Comparison of ENCODE assay signal across 1 cellular context in the genomic region with DNA sequence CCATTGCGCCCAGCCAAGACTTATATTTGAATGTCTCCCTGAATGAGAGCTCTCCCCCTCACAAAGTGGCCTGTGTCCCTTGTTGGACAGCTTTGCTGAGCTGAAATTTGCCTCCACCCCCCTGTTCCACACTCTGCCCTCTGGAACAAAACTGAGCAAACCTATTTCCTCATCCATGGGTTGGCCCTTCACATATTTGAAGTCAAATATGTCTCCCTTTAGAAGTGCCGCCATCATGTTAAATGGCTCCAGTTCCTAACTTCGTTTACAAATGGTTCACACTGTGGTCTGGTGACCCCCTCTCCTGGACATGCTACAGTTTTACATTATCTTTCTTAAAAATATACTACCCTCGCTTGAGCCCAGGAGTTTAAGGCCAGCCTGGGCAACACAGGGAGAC.
TF ChIP-seq lines count a peak whose summit lies in the region.

No MANE protein-coding gene starts in this region.

TF ChIP-seq in HepG2, 621 proteins besides CTCF, POLR2A, EP300 and RAD21:
- TF ChIP-seq, protein P1, sequence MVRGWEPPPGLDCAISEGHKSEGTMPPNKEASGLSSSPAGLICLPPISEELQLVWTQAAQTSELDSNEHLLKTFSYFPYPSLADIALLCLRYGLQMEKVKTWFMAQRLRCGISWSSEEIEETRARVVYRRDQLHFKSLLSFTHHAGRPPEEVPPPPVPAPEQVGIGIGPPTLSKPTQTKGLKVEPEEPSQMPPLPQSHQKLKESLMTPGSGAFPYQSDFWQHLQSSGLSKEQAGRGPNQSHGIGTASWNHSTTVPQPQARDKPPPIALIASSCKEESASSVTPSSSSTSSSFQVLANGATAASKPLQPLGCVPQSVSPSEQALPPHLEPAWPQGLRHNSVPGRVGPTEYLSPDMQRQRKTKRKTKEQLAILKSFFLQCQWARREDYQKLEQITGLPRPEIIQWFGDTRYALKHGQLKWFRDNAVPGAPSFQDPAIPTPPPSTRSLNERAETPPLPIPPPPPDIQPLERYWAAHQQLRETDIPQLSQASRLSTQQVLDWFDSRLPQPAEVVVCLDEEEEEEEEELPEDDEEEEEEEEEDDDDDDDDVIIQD (CRISPR knock-in tag; IDR thresholded peaks at IDR 0.05; ENCODE audit: low read depth) = no peak
- TF ChIP-seq STAT6 (CRISPR knock-in tag; IDR thresholded peaks at IDR 0.05; ENCODE audit: borderline replicate concordance) (no peak), PAXIP1 (CRISPR knock-in tag; conservative IDR thresholded peaks at IDR 0.05) (peak; percentile 57; the same call in 1 of the 2 replicates), LCORL (IDR thresholded peaks at IDR 0.05) (no peak), LCORL (CRISPR knock-in tag; IDR thresholded peaks at IDR 0.05) (peak; percentile 69), ZBTB7B (CRISPR knock-in tag; IDR thresholded peaks at IDR 0.05) (0 out of 2 replicates have a peak, but pooled peaks have one; percentile 15), ZNF644 (CRISPR knock-in tag; IDR thresholded peaks at IDR 0.05; ENCODE audit: low read depth) (peak; percentile 83), PPARG (CRISPR knock-in tag; conservative IDR thresholded peaks at IDR 0.05) (0 out of 2 replicates have a peak, but pooled peaks have one; percentile 20), ZNF281 (CRISPR knock-in tag; IDR thresholded peaks at IDR 0.05; ENCODE audit: borderline replicate concordance) (peak; percentile 38; the same call in 1 of the 2 replicates), ZFP41 (CRISPR knock-in tag; IDR thresholded peaks at IDR 0.05; ENCODE audit: borderline replicate concordance) (no peak), STAG1 (CRISPR knock-in tag; IDR thresholded peaks at IDR 0.05) (peak; percentile 63), FOXA1 (IDR thresholded peaks at IDR 0.05) (no peak), FOXA1 (CRISPR knock-in tag; IDR thresholded peaks at IDR 0.05) (peak; percentile 45; the same call in 1 of the 2 replicates), HNF4A (CRISPR knock-in tag; IDR thresholded peaks at IDR 0.05) (peak; percentile 41; the same call in 1 of the 2 replicates), KDM6A (CRISPR knock-in tag; IDR thresholded peaks at IDR 0.05; ENCODE audit: low read depth) (no peak), NCOA2 (CRISPR knock-in tag; IDR thresholded peaks at IDR 0.05) (0 out of 2 replicates have a peak, but pooled peaks have one; percentile 14), HNF4G (IDR thresholded peaks at IDR 0.05; ENCODE audit: borderline replicate concordance, low read depth, low read length) (0 out of 2 replicates have a peak, but pooled peaks have one; percentile 41), HNF4G (CRISPR knock-in tag; IDR thresholded peaks at IDR 0.05; ENCODE audit: borderline replicate concordance, low read depth) (no peak), NONO (IDR thresholded peaks at IDR 0.05) (no peak), NONO (CRISPR knock-in tag; conservative IDR thresholded peaks at IDR 0.05) (peak; percentile 38; the same call in 1 of the 2 replicates), POGZ (CRISPR knock-in tag; IDR thresholded peaks at IDR 0.05) (0 out of 2 replicates have a peak, but pooled peaks have one; percentile 55), ZFX (CRISPR knock-in tag; IDR thresholded peaks at IDR 0.05; ENCODE audit: low read depth) (0 out of 2 replicates have a peak, but pooled peaks have one; percentile 24), KLF16 (CRISPR knock-in tag; IDR thresholded peaks at IDR 0.05) (no peak), SOX13 (IDR thresholded peaks at IDR 0.05) (no peak), SOX13 (CRISPR knock-in tag; conservative IDR thresholded peaks at IDR 0.05 in 1 of 2, IDR thresholded peaks at IDR 0.05 in 1 of 2) (peak in 1 of 2 experiments; percentile 26; a peak in 1 of 4 replicates), CEBPB (IDR thresholded peaks at IDR 0.05; ENCODE audit: borderline replicate concordance, low read depth, low read length) (0 out of 2 replicates have a peak, but pooled peaks have one; percentile 20), FOXA3 (CRISPR knock-in tag; IDR thresholded peaks at IDR 0.05) (peak; percentile 24; the same call in 1 of the 2 replicates), MIER2 (CRISPR knock-in tag; IDR thresholded peaks at IDR 0.05) (peak; percentile 36; the same call in 1 of the 2 replicates), HOXA3 (CRISPR knock-in tag; IDR thresholded peaks at IDR 0.05) (peak; percentile 60; the same call in 1 of the 2 replicates), EHMT2 (IDR thresholded peaks at IDR 0.05; ENCODE audit: borderline replicate concordance, low read depth, low read length) (peak; percentile 44; the same call in 1 of the 2 replicates), YY1 (IDR thresholded peaks at IDR 0.05; ENCODE audit: insufficient read depth, insufficient replicate concordance, low read depth, low read length) (peak; percentile 73), TCF7 (IDR thresholded peaks at IDR 0.05; ENCODE audit: low read depth) (peak; percentile 84), TCF7L2 (IDR thresholded peaks at IDR 0.05; ENCODE audit: low read depth, low read length) (peak; percentile 28; the same call in 1 of the 2 replicates), ZNF672 (CRISPR knock-in tag; IDR thresholded peaks at IDR 0.05) (no peak), CEBPG (CRISPR knock-in tag; IDR thresholded peaks at IDR 0.05) (peak; percentile 46; the same call in 1 of the 2 replicates), ZMYM4 (CRISPR knock-in tag; IDR thresholded peaks at IDR 0.05) (peak; percentile 43; the same call in 1 of the 2 replicates), TEAD3 (CRISPR knock-in tag; optimal IDR thresholded peaks at IDR 0.05; ENCODE audit: borderline replicate concordance) (peak; percentile 19)
- TF ChIP-seq, protein P2, sequence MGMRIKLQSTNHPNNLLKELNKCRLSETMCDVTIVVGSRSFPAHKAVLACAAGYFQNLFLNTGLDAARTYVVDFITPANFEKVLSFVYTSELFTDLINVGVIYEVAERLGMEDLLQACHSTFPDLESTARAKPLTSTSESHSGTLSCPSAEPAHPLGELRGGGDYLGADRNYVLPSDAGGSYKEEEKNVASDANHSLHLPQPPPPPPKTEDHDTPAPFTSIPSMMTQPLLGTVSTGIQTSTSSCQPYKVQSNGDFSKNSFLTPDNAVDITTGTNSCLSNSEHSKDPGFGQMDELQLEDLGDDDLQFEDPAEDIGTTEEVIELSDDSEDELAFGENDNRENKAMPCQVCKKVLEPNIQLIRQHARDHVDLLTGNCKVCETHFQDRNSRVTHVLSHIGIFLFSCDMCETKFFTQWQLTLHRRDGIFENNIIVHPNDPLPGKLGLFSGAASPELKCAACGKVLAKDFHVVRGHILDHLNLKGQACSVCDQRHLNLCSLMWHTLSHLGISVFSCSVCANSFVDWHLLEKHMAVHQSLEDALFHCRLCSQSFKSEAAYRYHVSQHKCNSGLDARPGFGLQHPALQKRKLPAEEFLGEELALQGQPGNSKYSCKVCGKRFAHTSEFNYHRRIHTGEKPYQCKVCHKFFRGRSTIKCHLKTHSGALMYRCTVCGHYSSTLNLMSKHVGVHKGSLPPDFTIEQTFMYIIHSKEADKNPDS (CRISPR knock-in tag; IDR thresholded peaks at IDR 0.05) = no peak
- TF ChIP-seq, protein P3, sequence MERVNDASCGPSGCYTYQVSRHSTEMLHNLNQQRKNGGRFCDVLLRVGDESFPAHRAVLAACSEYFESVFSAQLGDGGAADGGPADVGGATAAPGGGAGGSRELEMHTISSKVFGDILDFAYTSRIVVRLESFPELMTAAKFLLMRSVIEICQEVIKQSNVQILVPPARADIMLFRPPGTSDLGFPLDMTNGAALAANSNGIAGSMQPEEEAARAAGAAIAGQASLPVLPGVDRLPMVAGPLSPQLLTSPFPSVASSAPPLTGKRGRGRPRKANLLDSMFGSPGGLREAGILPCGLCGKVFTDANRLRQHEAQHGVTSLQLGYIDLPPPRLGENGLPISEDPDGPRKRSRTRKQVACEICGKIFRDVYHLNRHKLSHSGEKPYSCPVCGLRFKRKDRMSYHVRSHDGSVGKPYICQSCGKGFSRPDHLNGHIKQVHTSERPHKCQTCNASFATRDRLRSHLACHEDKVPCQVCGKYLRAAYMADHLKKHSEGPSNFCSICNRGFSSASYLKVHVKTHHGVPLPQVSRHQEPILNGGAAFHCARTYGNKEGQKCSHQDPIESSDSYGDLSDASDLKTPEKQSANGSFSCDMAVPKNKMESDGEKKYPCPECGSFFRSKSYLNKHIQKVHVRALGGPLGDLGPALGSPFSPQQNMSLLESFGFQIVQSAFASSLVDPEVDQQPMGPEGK (CRISPR knock-in tag; IDR thresholded peaks at IDR 0.05) = peak; percentile 21; the same call in 1 of the 2 replicates
TF ChIP-seq in HepG2: peak in this region for 27.
